24 cellular contexts compared by ENCODE assay signal in the genomic region with DNA sequence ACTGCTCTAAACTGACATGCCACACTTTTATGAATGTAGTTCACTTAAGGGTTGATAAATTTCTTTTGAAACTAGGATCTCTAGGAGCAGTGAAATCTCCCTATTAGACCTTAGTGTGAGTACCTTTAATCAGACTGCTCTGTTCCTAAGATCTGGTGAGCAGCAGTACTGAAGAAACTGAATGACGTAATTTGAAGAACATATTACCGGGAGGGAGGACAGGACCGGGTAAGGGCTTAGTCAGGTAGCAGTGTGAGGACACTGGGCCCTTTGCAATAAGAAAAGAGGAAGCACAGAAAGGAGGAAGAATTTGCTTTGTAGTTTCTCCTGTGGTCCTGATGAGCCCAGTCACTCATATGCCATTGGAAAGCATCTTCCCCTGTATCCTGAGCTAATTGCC.
"Had no signal": no experiment of that assay in that cellular context is flagged by ENCODE, and none has a peak within 500 bp of the region (broad histone marks: within the 10 kb centered on the region; RNA-seq: fewer than 3 reads in every experiment).

No MANE protein-coding gene starts in this region.

- H3K9me3 ChIP-seq: heart left ventricle, neutrophil, tibial nerve had no signal

- H3K27me3 ChIP-seq: heart left ventricle, neutrophil, tibial nerve had no signal

- ATAC-seq: activated CD4-positive, CD25-positive, alpha-beta regulatory T cell treated with anti-CD3 and anti-CD28 coated beads, Interleukin-2, amount 50 U/mL, for 24 hours; esophagus mucosa; heart left ventricle had no signal

- H3K4me2 ChIP-seq: smooth muscle cell had no signal

- DNase-seq: activated CD4-positive, alpha-beta T cell treated with anti-CD3 and anti-CD28 coated beads for 48 hours; activated CD4-positive, alpha-beta T cell treated with anti-CD3 and anti-CD28 coated beads, Interleukin-2, amount 50 U/mL, for 48 hours; activated CD8-positive, alpha-beta memory T cell treated with anti-CD3 and anti-CD28 coated beads for 24 hours; activated effector memory CD4-positive, alpha-beta T cell treated with Interleukin-2 at 50 U/mL for 16 hours; activated naive CD4-positive, alpha-beta T cell treated with Interleukin-2 at 50 U/mL for 16 hours; anterior cingulate cortex; endodermal cell; foreskin fibroblast; heart left ventricle; hypothalamus; immature natural killer cell; kidney; naive B cell; nephron progenitor cell; stimulated activated CD4-positive, alpha-beta T cell treated with anti-CD3 and anti-CD28 coated beads, Interleukin-15, amount 100 ng/mL, for 24 hours; stimulated activated CD4-positive, alpha-beta T cell treated with anti-CD3 and anti-CD28 coated beads, Interleukin-2, amount 100 ng/mL, for 24 hours; stimulated activated naive CD4-positive, alpha-beta T cell; WERI-Rb-1 had no signal

- H3K27ac ChIP-seq: neutrophil, tibial nerve, WERI-Rb-1 had no signal

- H3K4me3 ChIP-seq: heart left ventricle, smooth muscle cell, tibial nerve had no signal

- H3K36me3 ChIP-seq: heart left ventricle, neutrophil, tibial nerve, WERI-Rb-1 had no signal

- FAIRE-seq: TTC549 had no signal

- H3K4me1 ChIP-seq: tibial nerve had no signal
